Comparison of ENCODE assay signal across 8 cellular contexts in genomic region chr3:184018424-184018973, GRCh38. TPM values are rescaled to one million over a fixed set of nuclear protein-coding genes. Genes with fewer than 3 reads are reported as not detected.
A peak's percentile ranks its signal among the peaks of the same experiment; 100 is the strongest.
DNase-seq lines count a peak whose midpoint lies in the region; ATAC-seq and TF ChIP-seq lines count a peak whose summit lies in the region.

No MANE protein-coding gene starts in this region.

- CTCF ChIA-PET in WTC11 (lab: Charles Lee), result interaction anchor here (0.5 to 4.1 kb wide), 11 partner anchors 12 to 1044 kb away, joined by 3 to 37 read pairs (median 4); partner anchors contain the start of genes CAMK2N2, EEF1AKMT4 and EIF2B5

- H3K9me3 Mint-ChIP-seq in GM23338 (no peaks in the 10 kb centered on the region), WTC11 (no peaks in the 10 kb centered on the region)

- peaks cover 9% of the 10 kb centered on the region; the same call in 1 of the 2 replicates for H4K20me1 ChIP-seq in GM23338 (replicated peaks; ENCODE audit: insufficient read depth)

- intact Hi-C loops in right cardiac atrium (cut with DNase I), result loop anchor here in 1 of 4 donors (10.0 kb wide), 1 partner anchor 134 kb away; the partner anchor contains the start of gene PARL

- H3K27me3 ChIP-seq in GM23338 (ENCODE audit: insufficient read depth), result no peaks in the 10 kb centered on the region
- no peaks in the 10 kb centered on the region for H3K27me3 ChIP-seq in right cardiac atrium (ENCODE audit: control insufficient read depth, insufficient read depth)
- no peaks in the 10 kb centered on the region for H3K27me3 ChIP-seq in skeletal muscle tissue (ENCODE audit: control insufficient read depth in 3 of 3, insufficient read depth in 3 of 3, low read length in 3 of 3)

- H3K4me1 Mint-ChIP-seq in GM23338 (peaks cover 18% of the 10 kb centered on the region), WTC11 (peaks cover 22% of the 10 kb centered on the region)

- H3K4me3 Mint-ChIP-seq in GM23338 (peak overlapping the region; percentile 99), WTC11 (peak overlapping the region; percentile 99)

- peak overlapping the region; percentile 84 for H3K4me2 ChIP-seq in GM23338

- no peaks in the 10 kb centered on the region for H3K9me2 ChIP-seq in GM23338 (ENCODE audit: insufficient read depth)

- H3K79me2 ChIP-seq in GM23338 (replicated peaks; ENCODE audit: insufficient read depth), result peaks cover 29% of the 10 kb centered on the region

- peak overlapping the region; percentile 90 to 97 (median 91) for H3K9ac ChIP-seq in skeletal muscle tissue (ENCODE audit: low read depth in 1 of 3, low read length in 3 of 3)

- ATAC-seq in GM23338 (no peak), WTC11 (no peak), right cardiac atrium (no peak), HG03571 (IDR thresholded peaks at IDR 0.05; ENCODE audit: unreplicated experiment) (no peak), HG02981 (IDR thresholded peaks at IDR 0.05; ENCODE audit: unreplicated experiment) (no peak)

- H3K27ac Mint-ChIP-seq in GM23338, result peak overlapping the region; percentile 98
- H3K27ac Mint-ChIP-seq in WTC11, result peak overlapping the region; percentile 96

- no peaks in the 10 kb centered on the region for H3K9me3 ChIP-seq in right cardiac atrium (ENCODE audit: control insufficient read depth, low read length)
- H3K9me3 ChIP-seq in skeletal muscle tissue (ENCODE audit: control insufficient read depth in 3 of 3, low read length in 3 of 3), result no peaks in the 10 kb centered on the region

- peak overlapping the region; percentile 98 for H3K4me3 ChIP-seq in GM23338
- peak overlapping the region; percentile 70 for H3K4me3 ChIP-seq in right cardiac atrium (ENCODE audit: low read length)
- peak overlapping the region; percentile 96 to 100 (median 98) for H3K4me3 ChIP-seq in skeletal muscle tissue (ENCODE audit: low read length in 3 of 3)

- H3K36me3 Mint-ChIP-seq in GM23338 (ENCODE audit: low read depth) (peaks cover 7% of the 10 kb centered on the region), WTC11 (peaks cover 7% of the 10 kb centered on the region)

- H3K36me3 ChIP-seq in GM23338 (ENCODE audit: insufficient read depth), result no peaks in the 10 kb centered on the region
- H3K36me3 ChIP-seq in skeletal muscle tissue (ENCODE audit: control insufficient read depth in 3 of 3, insufficient read depth in 3 of 3, low read length in 3 of 3), result peaks cover 3 to 5% (median 4%) of the 10 kb centered on the region in 3 donors

- peak overlapping the region; percentile 96 for H2AFZ ChIP-seq in GM23338

- WGBS in right cardiac atrium, result 89% methylated on average over 21 of the region's 21 CpGs

- TF ChIP-seq CTCF in GM23338 (conservative IDR thresholded peaks at IDR 0.05; ENCODE audit: low read depth in 2 of 2), result no peak
- TF ChIP-seq CTCF in WTC11 (IDR thresholded peaks at IDR 0.05), result no peak

- H3K4me1 ChIP-seq in GM23338 (ENCODE audit: insufficient read depth) (peaks cover 11% of the 10 kb centered on the region), right cardiac atrium (ENCODE audit: control insufficient read depth, insufficient read depth, low read length) (peaks cover 4% of the 10 kb centered on the region), skeletal muscle tissue (ENCODE audit: control insufficient read depth in 3 of 3, insufficient read depth in 3 of 3, low read length in 3 of 3) (peaks cover 15 to 26% (median 21%) of the 10 kb centered on the region in 3 donors)

- H3K27ac ChIP-seq in GM23338 (ENCODE audit: low read depth) (peak overlapping the region; percentile 64; the same call in 1 of the 2 replicates), right cardiac atrium (ENCODE audit: low read length) (peak overlapping the region; percentile 76), skeletal muscle tissue (ENCODE audit: low read depth, low read length) (peak overlapping the region; percentile 89)

- H3F3A ChIP-seq in GM23338 (replicated peaks; ENCODE audit: low read depth), result no peaks in the 10 kb centered on the region

- no peak for DNase-seq in GM23338 (ENCODE audit: low spot score)
- no peak for DNase-seq in WTC11 (ENCODE audit: low spot score)
- no peak for DNase-seq in right cardiac atrium
- DNase-seq in kidney tubule cell (ENCODE audit: low spot score), result no peak
- no peak for DNase-seq in stimulated activated CD4-positive, alpha-beta T cell treated with anti-CD3 and anti-CD28 coated beads, Interleukin-4, amount 100 ng/mL, for 4 hours

- POLR2A ChIA-PET in WTC11 (lab: Charles Lee), result interaction anchor here (0.7 kb wide), 1 partner anchor 11 kb away, joined by 3 read pairs; no protein-coding TSS in a partner anchor

- H3K27me3 Mint-ChIP-seq in GM23338 (ENCODE audit: insufficient read depth, low read depth, poor library complexity), result peaks cover 6% of the 10 kb centered on the region
- H3K27me3 Mint-ChIP-seq in WTC11 (ENCODE audit: low read depth), result no peaks in the 10 kb centered on the region

TF ChIP-seq in GM23338, 12 proteins besides CTCF, POLR2A, EP300 and RAD21 (continues in another document):
- TF ChIP-seq ZNF114 (CRISPR knock-in tag; IDR thresholded peaks at IDR 0.05), result no peak
- no peak for TF ChIP-seq EZH2 (IDR thresholded peaks at IDR 0.05; ENCODE audit: low read depth, unreplicated experiment)
- TF ChIP-seq REST (IDR thresholded peaks at IDR 0.05; ENCODE audit: unreplicated experiment), result no peak
- no peak for TF ChIP-seq EZH2phosphoT487 (IDR thresholded peaks at IDR 0.05; ENCODE audit: unreplicated experiment)

TF ChIP-seq in WTC11, 78 proteins besides CTCF, POLR2A, EP300 and RAD21:
- 0 out of 2 replicates have a peak, but pooled peaks have one; percentile 40 for TF ChIP-seq ZNF121 (CRISPR knock-in tag; IDR thresholded peaks at IDR 0.05)
- no peak for TF ChIP-seq ZNF532 (CRISPR knock-in tag; IDR thresholded peaks at IDR 0.05; ENCODE audit: borderline replicate concordance)
- TF ChIP-seq, protein P1, sequence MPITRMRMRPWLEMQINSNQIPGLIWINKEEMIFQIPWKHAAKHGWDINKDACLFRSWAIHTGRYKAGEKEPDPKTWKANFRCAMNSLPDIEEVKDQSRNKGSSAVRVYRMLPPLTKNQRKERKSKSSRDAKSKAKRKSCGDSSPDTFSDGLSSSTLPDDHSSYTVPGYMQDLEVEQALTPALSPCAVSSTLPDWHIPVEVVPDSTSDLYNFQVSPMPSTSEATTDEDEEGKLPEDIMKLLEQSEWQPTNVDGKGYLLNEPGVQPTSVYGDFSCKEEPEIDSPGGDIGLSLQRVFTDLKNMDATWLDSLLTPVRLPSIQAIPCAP (CRISPR knock-in tag; IDR thresholded peaks at IDR 0.05), result no peak
- no peak for TF ChIP-seq JAZF1 (CRISPR knock-in tag; IDR thresholded peaks at IDR 0.05)
- no peak for TF ChIP-seq ZNF232 (CRISPR knock-in tag; IDR thresholded peaks at IDR 0.05)
- TF ChIP-seq MXD4 (CRISPR knock-in tag; IDR thresholded peaks at IDR 0.05; ENCODE audit: borderline replicate concordance), result no peak
TF ChIP-seq in WTC11: peak in this region for 1.

RNA-seq across cellular contexts. Expression of gene ABCC5, which starts 0.8 kb away (rescaled TPM):
- 38.5 and 39.9 TPM in 2 replicates for total RNA-seq in GM23338 (2014; rRNA removed; shearing (Covaris generic))
- polyA plus RNA-seq in GM23338 (2016; fragmentation: Nextera tagmentation; extraction: Ambion mirVana), result 14.0 TPM in 2 replicates
- 29.1 to 35.2 TPM (median 31.1 TPM) in 3 replicates for total RNA-seq in WTC11 (2021)
- total RNA-seq in right cardiac atrium, result 10 to 100 TPM; 43.5 to 60.7 (median 52.7) TPM
- polyA plus RNA-seq in right cardiac atrium, result 28.9 TPM
- 17.7 TPM for total RNA-seq in skeletal muscle tissue

RNA-seq across cellular contexts. Expression of gene HTR3D, which starts 13.0 kb away (rescaled TPM):
- not detected in 2 replicates for total RNA-seq in GM23338 (2014; rRNA removed; shearing (Covaris generic))
- polyA plus RNA-seq in GM23338 (2016; fragmentation: Nextera tagmentation; extraction: Ambion mirVana) (not detected in 2 replicates), right cardiac atrium (not detected)
- total RNA-seq in WTC11 (2021) (not detected in 3 replicates), right cardiac atrium (not detected), skeletal muscle tissue (not detected)

RNA-seq across cellular contexts. Expression of gene HTR3C, which starts 34.3 kb away (rescaled TPM):
- not detected in 2 replicates for total RNA-seq in GM23338 (2014; rRNA removed; shearing (Covaris generic))
- polyA plus RNA-seq in GM23338 (2016; fragmentation: Nextera tagmentation; extraction: Ambion mirVana) (not detected in 2 replicates), right cardiac atrium (not detected)
- total RNA-seq in WTC11 (2021) (not detected in 3 replicates), right cardiac atrium (not detected), skeletal muscle tissue (not detected)
